In genomic region chr12:131536766-131537165, GRCh38 we compare ENCODE assay signal across 21 cellular contexts.
A peak's percentile ranks its signal among the peaks of the same experiment; 100 is the strongest.
DNase-seq lines count a peak whose midpoint lies in the region; ATAC-seq lines count a peak whose summit lies in the region.
"Had no signal": no experiment of that assay in that cellular context is flagged by ENCODE, and none has a peak within 500 bp of the region (broad histone marks: within the 10 kb centered on the region; RNA-seq: fewer than 3 reads in every experiment).

No MANE protein-coding gene starts in this region.

- H3K4me3 Mint-ChIP-seq in activated T-cell treated with anti-CD3 and anti-CD28 coated beads, Interleukin-2, amount 50 U/mL, for 72 hours = peak overlapping the region; percentile 4 to 5
- no peak overlapping the region for H3K4me3 Mint-ChIP-seq in stimulated activated effector memory CD8-positive, alpha-beta T cell treated with anti-CD3 and anti-CD28 coated beads, Interleukin-12 subunit alpha, Interleukin-12 subunit beta, amount 100 ng/mL, for 72 hours
- H3K4me3 Mint-ChIP-seq: B cell, H9 had no signal

- H3K27me3 ChIP-seq in H7 (ENCODE audit: control insufficient read depth, insufficient read depth, low read length) = no peaks in the 10 kb centered on the region

- no peaks in the 10 kb centered on the region for H3K36me3 ChIP-seq in H7 (replicated peaks; ENCODE audit: control insufficient read depth, insufficient read depth, low read length)

- H3K9me3 Mint-ChIP-seq in activated T-cell treated with anti-CD3 and anti-CD28 coated beads, Interleukin-2, amount 50 U/mL, for 72 hours = no peaks in the 10 kb centered on the region
- no peaks in the 10 kb centered on the region for H3K9me3 Mint-ChIP-seq in stimulated activated effector memory CD8-positive, alpha-beta T cell treated with anti-CD3 and anti-CD28 coated beads, Interleukin-12 subunit alpha, Interleukin-12 subunit beta, amount 100 ng/mL, for 72 hours
- H3K9me3 Mint-ChIP-seq: H9 had no signal

- no peak for DNase-seq in activated T-cell treated with anti-CD3 and anti-CD28 coated beads, Interleukin-2, amount 50 U/mL, for 72 hours
- no peak for DNase-seq in activated T-cell treated with anti-CD3 and anti-CD28 coated beads for 4 hours
- peak; percentile 30 for DNase-seq in H7
- DNase-seq in mesenteric fat pad (ENCODE audit: low spot score) = peak; percentile 77
- no peak for DNase-seq in stimulated activated effector memory CD8-positive, alpha-beta T cell treated with anti-CD3 and anti-CD28 coated beads, Interleukin-12 subunit alpha, Interleukin-12 subunit beta, amount 100 ng/mL, for 72 hours (ENCODE audit: low spot score in 2 of 2)
- DNase-seq in DMS 273 treated with DMSO at 0.1 percent for 48 hours (lab: John Stamatoyannopoulos, UW) = no peak
- no peak for DNase-seq in GF-D8 (lab: John Stamatoyannopoulos, UW)
- DNase-seq: 8988T, DMS79 treated with DMSO at 0.1 percent for 48 hours, H9, Kasumi-1, MM.1S, NCI-H1092, NCI-H1436 treated with DMSO at 0.1 percent for 48 hours, NCI-H2029, NCI-H2171, NCI-H526, PC-3, SIG-M5 had no signal

- H3K27ac Mint-ChIP-seq in activated T-cell treated with anti-CD3 and anti-CD28 coated beads, Interleukin-2, amount 50 U/mL, for 72 hours = no peak overlapping the region
- peak overlapping the region; percentile 75 for H3K27ac Mint-ChIP-seq in stimulated activated effector memory CD8-positive, alpha-beta T cell treated with anti-CD3 and anti-CD28 coated beads, Interleukin-12 subunit alpha, Interleukin-12 subunit beta, amount 100 ng/mL, for 72 hours
- H3K27ac Mint-ChIP-seq: B cell, H9 had no signal

- H3K4me3 ChIP-seq in H7 (ENCODE audit: insufficient read depth, low read depth, low read length) = no peak overlapping the region

- H3K27me3 Mint-ChIP-seq in activated T-cell treated with anti-CD3 and anti-CD28 coated beads, Interleukin-2, amount 50 U/mL, for 72 hours (ENCODE audit: low read depth) = no peaks in the 10 kb centered on the region

- ATAC-seq in activated T-cell treated with anti-CD3 and anti-CD28 coated beads, Interleukin-2, amount 50 U/mL, for 72 hours (replicated peaks in 1 of 2) = no peak
- ATAC-seq in stimulated activated effector memory CD8-positive, alpha-beta T cell treated with anti-CD3 and anti-CD28 coated beads, Interleukin-12 subunit alpha, Interleukin-12 subunit beta, amount 100 ng/mL, for 72 hours = no peak
- ATAC-seq in HG03460 (IDR thresholded peaks at IDR 0.05; ENCODE audit: unreplicated experiment) = no peak
- ATAC-seq: PC-3 had no signal

- peaks cover 5% of the 10 kb centered on the region for H3K4me1 Mint-ChIP-seq in activated T-cell treated with anti-CD3 and anti-CD28 coated beads, Interleukin-2, amount 50 U/mL, for 72 hours (ENCODE audit: low read depth)
- peaks cover 12% of the 10 kb centered on the region for H3K4me1 Mint-ChIP-seq in stimulated activated effector memory CD8-positive, alpha-beta T cell treated with anti-CD3 and anti-CD28 coated beads, Interleukin-12 subunit alpha, Interleukin-12 subunit beta, amount 100 ng/mL, for 72 hours
- H3K4me1 Mint-ChIP-seq: B cell had no signal

- no peaks in the 10 kb centered on the region for H3K36me3 Mint-ChIP-seq in activated T-cell treated with anti-CD3 and anti-CD28 coated beads, Interleukin-2, amount 50 U/mL, for 72 hours (ENCODE audit: insufficient read depth in 2 of 2)
- H3K36me3 Mint-ChIP-seq in stimulated activated effector memory CD8-positive, alpha-beta T cell treated with anti-CD3 and anti-CD28 coated beads, Interleukin-12 subunit alpha, Interleukin-12 subunit beta, amount 100 ng/mL, for 72 hours = no peaks in the 10 kb centered on the region

Comparison
In these comparisons a context has a peak if more than half of its experiments do, and no peak if none do; other contexts are left out.
1. DNase-seq: peak in H7 (single experiment) and mesenteric fat pad (single experiment); none in activated T-cell treated with anti-CD3 and anti-CD28 coated beads, Interleukin-2, amount 50 U/mL, for 72 hours (0 of 2), activated T-cell treated with anti-CD3 and anti-CD28 coated beads for 4 hours (single experiment), stimulated activated effector memory CD8-positive, alpha-beta T cell treated with anti-CD3 and anti-CD28 coated beads, Interleukin-12 subunit alpha, Interleukin-12 subunit beta, amount 100 ng/mL, for 72 hours (0 of 2), DMS 273 treated with DMSO at 0.1 percent for 48 hours (single experiment) and GF-D8 (single experiment).